Comparison of ENCODE assay signal across 8 cellular contexts in the genomic region with DNA sequence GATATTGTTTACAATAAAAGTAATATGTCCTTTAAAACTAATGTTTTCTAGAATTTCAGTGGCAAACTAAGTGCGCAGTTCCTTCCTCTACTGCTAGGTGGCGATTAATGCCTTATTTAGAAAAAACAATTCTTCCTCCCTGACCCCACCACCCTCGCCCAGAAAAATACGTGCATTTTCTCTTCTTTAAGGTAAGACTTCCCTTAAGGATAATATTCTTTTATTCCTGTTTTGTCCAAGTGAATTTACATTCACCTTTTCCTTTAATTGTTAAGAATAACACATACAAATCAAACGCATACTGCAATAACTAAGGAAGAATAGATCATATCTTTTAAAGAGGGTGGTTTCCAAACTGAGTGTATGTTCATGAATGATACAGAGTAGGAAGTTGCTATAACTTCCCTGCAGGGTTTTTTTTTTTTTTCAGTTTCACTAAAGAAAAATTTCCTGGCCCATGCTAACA. TPM values are rescaled to one million over a fixed set of nuclear protein-coding genes. Genes with fewer than 3 reads are reported as not detected.
DNase-seq lines count a peak whose midpoint lies in the region; ATAC-seq and TF ChIP-seq lines count a peak whose summit lies in the region.

No MANE protein-coding gene starts in this region.

- peak overlapping the region; percentile 96 for H3K27ac Mint-ChIP-seq in activated naive CD8-positive, alpha-beta T cell

- TF ChIP-seq CTCF in Peyer's patch (IDR thresholded peaks at IDR 0.05) = peak; percentile 70 to 88 (median 82)

- peak; percentile 65 for ATAC-seq in HG03460 (IDR thresholded peaks at IDR 0.05; ENCODE audit: unreplicated experiment)

- H3K36me3 ChIP-seq in Peyer's patch = no peaks in the 10 kb centered on the region

- no peak for TF ChIP-seq POLR2A in Peyer's patch (IDR thresholded peaks at IDR 0.05)

- H3K27ac ChIP-seq in Peyer's patch = peak overlapping the region in 1 of 4 donors; percentile 25

- DNase-seq in DMS114 treated with DMSO at 0.1 percent for 48 hours (lab: John Stamatoyannopoulos, UW; ENCODE audit: unreplicated experiment) = peak; percentile 41
- DNase-seq in GM19240 (ENCODE audit: insufficient read length, low spot score) = peak; percentile 9
- DNase-seq in Peyer's patch = peak in 2 of 3 donors; percentile 57 to 76
- peak; percentile 63 for DNase-seq in iPS-NIHi11 (ENCODE audit: low spot score)
- DNase-seq in stimulated activated CD4-positive, alpha-beta T cell treated with anti-CD3 and anti-CD28 coated beads, Interleukin-4, amount 100 ng/mL, for 4 hours = peak; percentile 6 to 14
- no peak for DNase-seq in mesenteric fat pad (ENCODE audit: low spot score)

- H3K36me3 Mint-ChIP-seq in activated naive CD8-positive, alpha-beta T cell = peaks cover under 1% of the 10 kb centered on the region

- no peaks in the 10 kb centered on the region for H3K4me1 ChIP-seq in Peyer's patch

- peaks cover 43% of the 10 kb centered on the region for H3K4me1 Mint-ChIP-seq in activated naive CD8-positive, alpha-beta T cell (ENCODE audit: low read depth)

- H3K9me3 ChIP-seq in Peyer's patch = no peaks in the 10 kb centered on the region

- H3K4me3 Mint-ChIP-seq in activated naive CD8-positive, alpha-beta T cell = peak overlapping the region; percentile 83

- no peak overlapping the region for H3K4me3 ChIP-seq in Peyer's patch

- H3K27me3 Mint-ChIP-seq in activated naive CD8-positive, alpha-beta T cell = no peaks in the 10 kb centered on the region

- no peaks in the 10 kb centered on the region for H3K9me3 Mint-ChIP-seq in activated naive CD8-positive, alpha-beta T cell (ENCODE audit: low read depth)

- no peaks in the 10 kb centered on the region for H3K27me3 ChIP-seq in Peyer's patch

RNA-seq across cellular contexts. Expression of a gene that starts 17.0 kb away (rescaled TPM):
- total RNA-seq in Peyer's patch (100 to 1,000 TPM in 1 of 4 donors, 10 to 100 TPM in 3; 61.9 to 117 (median 83.2) TPM), mesenteric fat pad (158 TPM)

RNA-seq across cellular contexts. Expression of a gene that starts 37.6 kb away (rescaled TPM):
- total RNA-seq in Peyer's patch (100 to 1,000 TPM in 1 of 4 donors, 10 to 100 TPM in 3; 58.4 to 127 (median 92.4) TPM), mesenteric fat pad (104 TPM)
